ENCODE assay signal across 16 cellular contexts in the genomic region with DNA sequence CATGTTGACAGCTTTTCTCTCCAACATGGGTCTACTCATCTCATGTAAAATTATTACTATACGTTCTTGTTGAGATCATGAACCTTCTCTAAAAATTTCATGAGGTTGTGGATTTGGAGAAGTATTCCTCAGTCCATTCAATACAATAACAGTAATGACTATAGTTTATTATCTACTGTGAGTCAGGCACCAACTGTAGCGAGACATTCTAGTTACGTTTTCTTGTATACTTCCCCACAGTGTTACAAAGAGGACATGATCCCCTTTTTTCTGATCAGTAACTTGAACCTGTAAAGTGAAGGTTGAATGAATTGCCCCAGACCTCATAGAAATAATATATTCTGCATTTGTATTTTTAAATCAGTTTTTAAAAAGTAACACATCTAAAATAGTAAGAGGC.
DNase-seq lines count a peak whose midpoint lies in the region; ATAC-seq, FAIRE-seq and TF ChIP-seq lines count a peak whose summit lies in the region.
"Had no signal": no experiment of that assay in that cellular context is flagged by ENCODE, and none has a peak within 500 bp of the region (broad histone marks: within the 10 kb centered on the region; RNA-seq: fewer than 3 reads in every experiment).

No MANE protein-coding gene starts in this region.

- DNase-seq in GM18507 (ENCODE audit: extremely low spot score, insufficient read length, low read depth) (no peak), esophagus squamous epithelium (lab: John Stamatoyannopoulos, UW) (no peak), NCI-H510A (lab: John Stamatoyannopoulos, UW) (no peak), AG08396 (ENCODE audit: low spot score) (no peak), pons (ENCODE audit: low spot score) (no peak)
- DNase-seq: cerebellar nuclear complex, HCEC 1CT, hippocampal formation, Kasumi-1, natural killer cell, NCI-H1930 had no signal

- H3K27me3 ChIP-seq in esophagus squamous epithelium = no peaks in the 10 kb centered on the region

- peak; percentile 64 for FAIRE-seq in GM18507 (lab: Jason Lieb, UNC)

- no peak overlapping the region for H3K4me3 ChIP-seq in esophagus squamous epithelium

- TF ChIP-seq POLR2A in esophagus squamous epithelium (IDR thresholded peaks at IDR 0.05) = no peak

- ATAC-seq in GM21390 (IDR thresholded peaks at IDR 0.05; ENCODE audit: unreplicated experiment) = peak; percentile 48
- ATAC-seq in HG03280 (IDR thresholded peaks at IDR 0.05; ENCODE audit: unreplicated experiment) = peak; percentile 32
- ATAC-seq: left lobe of liver, natural killer cell, sciatic nerve had no signal

- peaks cover 8 to 75% (median 13%) of the 10 kb centered on the region in 3 donors for H3K4me1 ChIP-seq in esophagus squamous epithelium

- no peaks in the 10 kb centered on the region for H3K36me3 ChIP-seq in esophagus squamous epithelium

- 80 to 82% methylated on average over 3 of the region's 3 CpGs for WGBS in esophagus squamous epithelium, 2 donors

- no peaks in the 10 kb centered on the region for H3K9me3 ChIP-seq in esophagus squamous epithelium

- TF ChIP-seq CTCF in esophagus squamous epithelium (IDR thresholded peaks at IDR 0.05) = no peak

- H3K27ac ChIP-seq in esophagus squamous epithelium = peak overlapping the region in 3 of 4 donors; percentile 50 to 81 (median 74)
- H3K27ac ChIP-seq: C4-2B had no signal

- intact Hi-C loops in esophagus squamous epithelium (cut with DNase I) = no loop called here
